In genomic region chr3:102714567-102714966, GRCh38 we compare ENCODE assay signal across 15 cellular contexts.
A peak's percentile ranks its signal among the peaks of the same experiment; 100 is the strongest.
DNase-seq lines count a peak whose midpoint lies in the region; ATAC-seq, FAIRE-seq and TF ChIP-seq lines count a peak whose summit lies in the region.
"Had no signal": no experiment of that assay in that cellular context is flagged by ENCODE, and none has a peak within 500 bp of the region (broad histone marks: within the 10 kb centered on the region; RNA-seq: fewer than 3 reads in every experiment).

No MANE protein-coding gene starts in this region.

- no peaks in the 10 kb centered on the region for H3K9me3 ChIP-seq in A549
- H3K9me3 ChIP-seq: uterus had no signal

- no peak for TF ChIP-seq POLR2A in A549 (IDR thresholded peaks at IDR 0.05; ENCODE audit: low read length)

- no peak overlapping the region for H3K4me3 Mint-ChIP-seq in stimulated activated memory B cell treated with anti-CD40 and anti-IgM and Interleukin-4, amounts not matched to agents 10 μg/mL and 1 μg/mL and 100 μg/mL, for 72 hours

- TF ChIP-seq EP300 in A549 (IDR thresholded peaks at IDR 0.05) = no peak

- H3K4me2 ChIP-seq in A549 = 0 out of 3 replicates have a peak overlapping the region, but pooled peaks have one; percentile 8

- H3K27ac ChIP-seq in A549 = no peak overlapping the region
- H3K27ac ChIP-seq: uterus, VCaP had no signal

- ATAC-seq in A549 (no peak), GM19395 (IDR thresholded peaks at IDR 0.05; ENCODE audit: unreplicated experiment) (peak; percentile 43), HG02759 (IDR thresholded peaks at IDR 0.05; ENCODE audit: unreplicated experiment) (peak; percentile 7), HG03378 (IDR thresholded peaks at IDR 0.05; ENCODE audit: unreplicated experiment) (peak; percentile 8)
- ATAC-seq in stimulated activated memory B cell treated with anti-CD40 and anti-IgM and Interleukin-4, amounts not matched to agents 10 μg/mL and 1 μg/mL and 100 μg/mL, for 72 hours = no peak

- 0 out of 3 replicates have a peak, but pooled peaks cover 3% of the 10 kb centered on the region for H3K4me1 ChIP-seq in A549
- H3K4me1 ChIP-seq: uterus had no signal

- H3K4me1 Mint-ChIP-seq in stimulated activated memory B cell treated with anti-CD40 and anti-IgM and Interleukin-4, amounts not matched to agents 10 μg/mL and 1 μg/mL and 100 μg/mL, for 72 hours = peaks cover 8% of the 10 kb centered on the region

- POLR2A ChIA-PET in A549 (lab: Yijun Ruan, JAX) = no interaction called here

- no peak overlapping the region for H3K4me3 ChIP-seq in A549
- H3K4me3 ChIP-seq: uterus had no signal

- H3K36me3 Mint-ChIP-seq in stimulated activated memory B cell treated with anti-CD40 and anti-IgM and Interleukin-4, amounts not matched to agents 10 μg/mL and 1 μg/mL and 100 μg/mL, for 72 hours = no peaks in the 10 kb centered on the region

- WGBS in A549 (ENCODE audit: missing lambda C conversion rate) = 37% methylated on average over 3 of the region's 3 CpGs

- DNase-seq in A549 (ENCODE audit: low read depth in 1 of 2, low spot score in 1 of 2) = no peak
- no peak for DNase-seq in NCI-H526 (lab: John Stamatoyannopoulos, UW)
- no peak for DNase-seq in NCI-H1092 treated with DMSO at 0.1 percent for 48 hours (lab: John Stamatoyannopoulos, UW)
- DNase-seq in cortex of kidney (lab: John Stamatoyannopoulos, UW) = no peak
- DNase-seq: activated CD8-positive, alpha-beta memory T cell treated with anti-CD3 and anti-CD28 coated beads, Interleukin-2, amount 50 U/mL, for 48 hours; GOT3; midbrain; NCI-H510A treated with DMSO at 0.1 percent for 48 hours; uterus had no signal

- no peaks in the 10 kb centered on the region for H3K9me3 Mint-ChIP-seq in stimulated activated memory B cell treated with anti-CD40 and anti-IgM and Interleukin-4, amounts not matched to agents 10 μg/mL and 1 μg/mL and 100 μg/mL, for 72 hours

- FAIRE-seq in A549 (lab: Jason Lieb, UNC) = no peak
- FAIRE-seq: colon had no signal

- no peak for TF ChIP-seq RAD21 in A549 (conservative IDR thresholded peaks at IDR 0.05 in 1 of 2, IDR thresholded peaks at IDR 0.05 in 1 of 2)

- peaks cover 9% of the 10 kb centered on the region for H3K27me3 Mint-ChIP-seq in stimulated activated memory B cell treated with anti-CD40 and anti-IgM and Interleukin-4, amounts not matched to agents 10 μg/mL and 1 μg/mL and 100 μg/mL, for 72 hours

- H3K27ac Mint-ChIP-seq in stimulated activated memory B cell treated with anti-CD40 and anti-IgM and Interleukin-4, amounts not matched to agents 10 μg/mL and 1 μg/mL and 100 μg/mL, for 72 hours = no peak overlapping the region

- CTCF ChIA-PET in A549 (lab: Yijun Ruan, JAX) = no interaction called here

- no peak for TF ChIP-seq CTCF in A549 (IDR thresholded peaks at IDR 0.05)

TF ChIP-seq in A549, 52 proteins besides CTCF, POLR2A, EP300 and RAD21:
- no peak for TF ChIP-seq NFE2L2 (conservative IDR thresholded peaks at IDR 0.05; ENCODE audit: low read length)
- TF ChIP-seq TFCP2L1 (CRISPR knock-in tag; IDR thresholded peaks at IDR 0.05) = no peak
- no peak for TF ChIP-seq MAFK (IDR thresholded peaks at IDR 0.05; ENCODE audit: partially characterized antibody)
- no peak for TF ChIP-seq HES2 (IDR thresholded peaks at IDR 0.05)
- TF ChIP-seq ZFP36 (IDR thresholded peaks at IDR 0.05; ENCODE audit: borderline replicate concordance, partially characterized antibody) = no peak
- TF ChIP-seq FOSL2 (IDR thresholded peaks at IDR 0.05) = no peak
- TF ChIP-seq FOSL2 (CRISPR knock-in tag; IDR thresholded peaks at IDR 0.05) = no peak
- no peak for TF ChIP-seq FOXS1 (CRISPR knock-in tag; IDR thresholded peaks at IDR 0.05)
- TF ChIP-seq, protein P1, sequence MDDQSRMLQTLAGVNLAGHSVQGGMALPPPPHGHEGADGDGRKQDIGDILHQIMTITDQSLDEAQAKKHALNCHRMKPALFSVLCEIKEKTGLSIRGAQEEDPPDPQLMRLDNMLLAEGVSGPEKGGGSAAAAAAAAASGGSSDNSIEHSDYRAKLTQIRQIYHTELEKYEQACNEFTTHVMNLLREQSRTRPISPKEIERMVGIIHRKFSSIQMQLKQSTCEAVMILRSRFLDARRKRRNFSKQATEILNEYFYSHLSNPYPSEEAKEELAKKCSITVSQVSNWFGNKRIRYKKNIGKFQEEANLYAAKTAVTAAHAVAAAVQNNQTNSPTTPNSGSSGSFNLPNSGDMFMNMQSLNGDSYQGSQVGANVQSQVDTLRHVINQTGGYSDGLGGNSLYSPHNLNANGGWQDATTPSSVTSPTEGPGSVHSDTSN (IDR thresholded peaks at IDR 0.05) = no peak
- no peak for TF ChIP-seq ZNF302 (CRISPR knock-in tag; IDR thresholded peaks at IDR 0.05)
- TF ChIP-seq ATOH8 (CRISPR knock-in tag; IDR thresholded peaks at IDR 0.05; ENCODE audit: low read depth) = no peak
- no peak for TF ChIP-seq SMC3 (IDR thresholded peaks at IDR 0.05)

Comparison
In these comparisons a context has a peak if more than half of its experiments do, and no peak if none do; other contexts are left out.
1. ATAC-seq: peak in GM19395 (single experiment), HG02759 (single experiment) and HG03378 (single experiment); none in A549 (0 of 2) and stimulated activated memory B cell treated with anti-CD40 and anti-IgM and Interleukin-4, amounts not matched to agents 10 μg/mL and 1 μg/mL and 100 μg/mL, for 72 hours (single experiment).